Comparison of ENCODE assay signal across 2 cellular contexts in genomic region chr1:243882276-243882675, GRCh38.
TF ChIP-seq lines count a peak whose summit lies in the region.

No MANE protein-coding gene starts in this region.

TF ChIP-seq in IMR-90, 13 proteins besides CTCF, POLR2A, EP300 and RAD21:
- TF ChIP-seq NFE2L2 (IDR thresholded peaks at IDR 0.05; ENCODE audit: low read depth, low read length): peak; percentile 91
- TF ChIP-seq CEBPB (IDR thresholded peaks at IDR 0.05; ENCODE audit: low read depth, low read length): no peak
- TF ChIP-seq ELK1 (IDR thresholded peaks at IDR 0.05; ENCODE audit: borderline replicate concordance, low read depth, low read length): no peak
- TF ChIP-seq MAZ (IDR thresholded peaks at IDR 0.05; ENCODE audit: borderline replicate concordance, low read depth, low read length): no peak
- no peak for TF ChIP-seq FOS (IDR thresholded peaks at IDR 0.05; ENCODE audit: low read depth, low read length)
- TF ChIP-seq RCOR1 (IDR thresholded peaks at IDR 0.05; ENCODE audit: insufficient replicate concordance, low read length): no peak
- peak; percentile 20; the same call in 1 of the 2 replicates for TF ChIP-seq RFX5 (IDR thresholded peaks at IDR 0.05; ENCODE audit: low read depth, low read length)
- peak; percentile 49; the same call in 1 of the 2 replicates for TF ChIP-seq MAFK (IDR thresholded peaks at IDR 0.05; ENCODE audit: low read depth, low read length)
- no peak for TF ChIP-seq CHD1 (IDR thresholded peaks at IDR 0.05; ENCODE audit: low read depth, low read length)
- TF ChIP-seq SMC3 (IDR thresholded peaks at IDR 0.05; ENCODE audit: low read depth, low read length): no peak
- TF ChIP-seq MXI1 (IDR thresholded peaks at IDR 0.05; ENCODE audit: borderline replicate concordance, low read depth, low read length): no peak

TF ChIP-seq in HepG2, 621 proteins besides CTCF, POLR2A, EP300 and RAD21:
- TF ChIP-seq NFE2 (CRISPR knock-in tag; IDR thresholded peaks at IDR 0.05) (peak; percentile 59; the same call in 1 of the 2 replicates), TEF (CRISPR knock-in tag; IDR thresholded peaks at IDR 0.05) (peak; percentile 53; the same call in 1 of the 2 replicates), MAFK (conservative IDR thresholded peaks at IDR 0.05 in 1 of 2, IDR thresholded peaks at IDR 0.05 in 1 of 2; ENCODE audit: low read length in 2 of 2) (peak; percentile 11 to 23; a peak in 1 of 4 replicates), TCF7L2 (IDR thresholded peaks at IDR 0.05; ENCODE audit: low read depth, low read length) (no peak), ARID5B (CRISPR knock-in tag; IDR thresholded peaks at IDR 0.05) (0 out of 2 replicates have a peak, but pooled peaks have one; percentile 20), ZSCAN31 (CRISPR knock-in tag; IDR thresholded peaks at IDR 0.05; ENCODE audit: low read depth) (peak; percentile 100), FOSL2 (CRISPR knock-in tag; IDR thresholded peaks at IDR 0.05) (peak; percentile 37; the same call in 1 of the 2 replicates), NFE2L2 (IDR thresholded peaks at IDR 0.05; ENCODE audit: low read length) (peak; percentile 76), RELA (CRISPR knock-in tag; IDR thresholded peaks at IDR 0.05) (no peak), ZNF816 (CRISPR knock-in tag; IDR thresholded peaks at IDR 0.05; ENCODE audit: borderline replicate concordance) (no peak)
